ENCODE assay signal across 8 cellular contexts in genomic region chr3:158109804-158110657, GRCh38. TPM values are rescaled to one million over a fixed set of nuclear protein-coding genes. Genes with fewer than 3 reads are reported as not detected.
DNase-seq lines count a peak whose midpoint lies in the region; ATAC-seq and TF ChIP-seq lines count a peak whose summit lies in the region.

Gene RSRC1 (plus strand): TSS chr3:158110089. CDS start chr3:158122105, 12,016 bp downstream.

- peak within 1 kb of the TSS; percentile 91 for H3K9ac ChIP-seq in mucosa of stomach (ENCODE audit: low read length)

- H3K4me1 ChIP-seq in mucosa of stomach (ENCODE audit: control insufficient read depth, insufficient read depth, low read length), result peaks cover 23% of the 10 kb centered on the region

- TF ChIP-seq CTCF in epithelial cell of proximal tubule (conservative IDR thresholded peaks at IDR 0.05; ENCODE audit: low read depth, low read length), result no peak

- ATAC-seq in GM21528 (IDR thresholded peaks at IDR 0.05; ENCODE audit: low FRiP score, unreplicated experiment), result peak; percentile 89

- H3K27me3 ChIP-seq in mucosa of stomach (ENCODE audit: control insufficient read depth, insufficient read depth, low read length), result peaks cover 45% of the 10 kb centered on the region

- peak; percentile 91 for DNase-seq in D341Med (ENCODE audit: low spot score)
- peak; percentile 64 for DNase-seq in HuH-7.5 (ENCODE audit: low spot score)
- peak; percentile 71 for DNase-seq in OCI-M2 (lab: John Stamatoyannopoulos, UW; ENCODE audit: unreplicated experiment)
- DNase-seq in activated T-cell treated with anti-CD3 and anti-CD28 coated beads for 4 hours, result peak; percentile 61
- peak; percentile 47 for DNase-seq in epithelial cell of proximal tubule (ENCODE audit: low read depth)
- peak; percentile 82 for DNase-seq in stimulated activated CD8-positive, alpha-beta memory T cell treated with anti-CD3 and anti-CD28 coated beads, Interleukin-4, amount 100 ng/mL, for 48 hours

- no peaks in the 10 kb centered on the region for H3K9me3 ChIP-seq in mucosa of stomach (ENCODE audit: control insufficient read depth, low read length)

- H3K4me3 ChIP-seq in epithelial cell of proximal tubule (ENCODE audit: low read depth, low read length) (peak within 1 kb of the TSS; percentile 74), mucosa of stomach (ENCODE audit: low read length) (peak within 1 kb of the TSS; percentile 98)

- no peaks in the 10 kb centered on the region for H3K36me3 ChIP-seq in mucosa of stomach (ENCODE audit: control insufficient read depth, insufficient read depth, low read length)

RNA-seq across cellular contexts. Expression of gene RSRC1, which starts in this region (rescaled TPM):
- total RNA-seq in epithelial cell of proximal tubule, result 32.7 and 45.6 TPM in 2 replicates

Comparison
In these comparisons a context has a peak if more than half of its experiments do, and no peak if none do; other contexts are left out.
1. Peak in every context shown above with its lines: DNase-seq, ATAC-seq and H3K4me3 ChIP-seq.